Comparison of ENCODE assay signal across 15 cellular contexts in genomic region chr6:19697744-19698290, GRCh38.
DNase-seq lines count a peak whose midpoint lies in the region; ATAC-seq, FAIRE-seq and TF ChIP-seq lines count a peak whose summit lies in the region.
"Had no signal": no experiment of that assay in that cellular context is flagged by ENCODE, and none has a peak within 500 bp of the region (broad histone marks: within the 10 kb centered on the region; RNA-seq: fewer than 3 reads in every experiment).

No MANE protein-coding gene starts in this region.

- no peak overlapping the region for H3K9ac ChIP-seq in keratinocyte (ENCODE audit: control insufficient read depth, extremely low read depth, insufficient read depth, low read length)

- H3K9me3 ChIP-seq in keratinocyte (ENCODE audit: control insufficient read depth, low read depth, low read length): no peaks in the 10 kb centered on the region
- H3K9me3 ChIP-seq: mucosa of descending colon, psoas muscle, SJCRH30 had no signal

- no peaks in the 10 kb centered on the region for H3K79me2 ChIP-seq in keratinocyte (ENCODE audit: control insufficient read depth, insufficient read depth, low read length)

- peak; percentile 59 for DNase-seq in BJ (ENCODE audit: low read depth)
- DNase-seq in HT1080 (ENCODE audit: low read depth): peak; percentile 75
- DNase-seq in astrocyte of the cerebellum (ENCODE audit: low read depth): peak; percentile 87
- DNase-seq in keratinocyte (ENCODE audit: low read depth, low spot score): no peak
- no peak for DNase-seq in stimulated activated CD4-positive, alpha-beta T cell treated with anti-CD3 and anti-CD28 coated beads, Interleukin-2, amount 100 ng/mL, for 48 hours
- DNase-seq in stimulated activated CD4-positive, alpha-beta T cell treated with anti-CD3 and anti-CD28 coated beads, Interleukin-4, amount 100 ng/mL, for 1 hour: no peak
- DNase-seq in RWPE1 (ENCODE audit: low spot score): no peak
- DNase-seq: activated CD4-positive, CD25-positive, alpha-beta regulatory T cell treated with anti-CD3 and anti-CD28 coated beads, Interleukin-2, amount 50 U/mL, for 72 hours; activated T-cell treated with anti-CD3 and anti-CD28 coated beads, Interleukin-2, amount 50 U/mL, for 72 hours; CD4-positive, alpha-beta memory T cell; mucosa of descending colon; NCI-H524 treated with DMSO at 0.1 percent for 48 hours; psoas muscle; SJCRH30 had no signal

- POLR2A ChIA-PET in BJ (lab: Charles Lee) (no interaction called here), RWPE1 (lab: Yijun Ruan, JAX; ENCODE audit: low non-redundant PET) (no interaction called here)

- H3K4me1 ChIP-seq in keratinocyte (ENCODE audit: control insufficient read depth, extremely low read depth, insufficient read depth, low read length): no peaks in the 10 kb centered on the region
- H3K4me1 ChIP-seq: psoas muscle, SJCRH30 had no signal

- H3K4me2 ChIP-seq in keratinocyte (ENCODE audit: control insufficient read depth, extremely low read depth, insufficient read depth, low read depth, low read length): no peak overlapping the region

- CTCF ChIA-PET in BJ (lab: Yijun Ruan, JAX) (no interaction called here), RWPE1 (lab: Yijun Ruan, JAX) (no interaction called here)

- no peak overlapping the region for H3K27ac ChIP-seq in keratinocyte (ENCODE audit: control insufficient read depth, insufficient read depth, low read length)
- no peak overlapping the region for H3K27ac ChIP-seq in RWPE1
- H3K27ac ChIP-seq: psoas muscle, SJCRH30 had no signal

- H3K36me3 ChIP-seq in BJ (ENCODE audit: control insufficient read depth, insufficient read depth, low read length) (no peaks in the 10 kb centered on the region), keratinocyte (ENCODE audit: control insufficient read depth in 2 of 2, extremely low read depth in 1 of 2, insufficient read depth in 2 of 2, low read length in 2 of 2) (no peaks in the 10 kb centered on the region)
- H3K36me3 ChIP-seq: SJCRH30 had no signal

- H3K4me3 ChIP-seq in BJ (ENCODE audit: low read depth, low read length) (no peak overlapping the region), astrocyte of the cerebellum (ENCODE audit: low read depth, low read length) (no peak overlapping the region), keratinocyte (ENCODE audit: control insufficient read depth in 2 of 3, extremely low read depth in 1 of 3, insufficient read depth in 2 of 3, low read depth in 1 of 3, low read length in 3 of 3) (no peak overlapping the region)
- H3K4me3 ChIP-seq: mucosa of descending colon, psoas muscle, SJCRH30 had no signal

- ATAC-seq in GM19463 (IDR thresholded peaks at IDR 0.05; ENCODE audit: unreplicated experiment): no peak
- ATAC-seq: mucosa of descending colon, psoas muscle had no signal

- TF ChIP-seq CTCF in BJ (IDR thresholded peaks at IDR 0.05; ENCODE audit: insufficient read depth, low read depth, low read length): no peak
- no peak for TF ChIP-seq CTCF in astrocyte of the cerebellum (IDR thresholded peaks at IDR 0.05; ENCODE audit: low read depth, low read length, missing control alignments)
- no peak for TF ChIP-seq CTCF in keratinocyte (optimal IDR thresholded peaks at IDR 0.05 in 1 of 3, IDR thresholded peaks at IDR 0.05 in 1 of 3, conservative IDR thresholded peaks at IDR 0.05 in 1 of 3; ENCODE audit: extremely low read depth in 1 of 3, insufficient read depth in 2 of 3, low read length in 3 of 3)
- TF ChIP-seq CTCF in RWPE1 (conservative IDR thresholded peaks at IDR 0.05; ENCODE audit: low read depth): no peak

- dilution Hi-C loops in keratinocyte (cut with MboI; ENCODE audit: extremely low pct_ligation_motif_present, low sequenced_read_pairs): no loop called here

- no peaks in the 10 kb centered on the region for H4K20me1 ChIP-seq in keratinocyte (ENCODE audit: control insufficient read depth, extremely low read depth, insufficient read depth, low read length)

- peak; percentile 59 for FAIRE-seq in keratinocyte (lab: Jason Lieb, UNC)

- in situ Hi-C loops in astrocyte of the cerebellum (cut with HindIII; ENCODE audit: low sequenced_read_pairs): no loop called here

- no peak overlapping the region for H2AFZ ChIP-seq in keratinocyte (ENCODE audit: control insufficient read depth, low read length)

- H3K9me1 ChIP-seq in keratinocyte (ENCODE audit: control insufficient read depth, extremely low read depth, insufficient read depth, low read length): no peaks in the 10 kb centered on the region

- peaks cover 3% of the 10 kb centered on the region for H3K27me3 ChIP-seq in BJ (ENCODE audit: control insufficient read depth, insufficient read depth, low read length)
- peaks cover 4% of the 10 kb centered on the region for H3K27me3 ChIP-seq in keratinocyte (ENCODE audit: control insufficient read depth, extremely low read depth, insufficient read depth, low read length)
- H3K27me3 ChIP-seq: SJCRH30 had no signal

Comparison
In these comparisons a context has a peak if more than half of its experiments do, and no peak if none do; other contexts are left out.
1. DNase-seq: peak in BJ (single experiment), HT1080 (single experiment) and astrocyte of the cerebellum (single experiment); none in keratinocyte (single experiment), stimulated activated CD4-positive, alpha-beta T cell treated with anti-CD3 and anti-CD28 coated beads, Interleukin-2, amount 100 ng/mL, for 48 hours (0 of 2), stimulated activated CD4-positive, alpha-beta T cell treated with anti-CD3 and anti-CD28 coated beads, Interleukin-4, amount 100 ng/mL, for 1 hour (single experiment) and RWPE1 (single experiment).